Comparison of ENCODE assay signal across 21 cellular contexts in the genomic region with DNA sequence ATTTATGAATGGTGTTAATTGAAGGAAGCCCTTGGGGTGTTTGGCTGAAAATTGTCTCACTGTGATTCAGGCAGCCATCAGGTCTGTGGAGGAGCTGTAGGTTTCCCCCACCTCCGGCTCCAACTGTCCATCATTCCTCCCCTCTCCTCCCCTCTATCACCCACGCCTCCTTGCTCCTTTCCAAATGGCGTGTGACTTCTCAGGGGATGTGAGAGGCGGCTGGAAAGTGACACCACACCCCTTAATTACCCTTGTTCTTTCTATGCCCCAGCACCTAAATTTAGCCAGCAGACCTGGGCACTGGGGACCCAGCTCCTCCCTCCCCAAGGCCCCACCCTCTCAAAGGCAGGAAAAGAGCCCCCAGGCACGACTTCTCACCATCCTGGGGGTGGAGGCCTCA. TPM values are rescaled to one million over a fixed set of nuclear protein-coding genes. Genes with fewer than 3 reads are reported as not detected.
"Had no signal": no experiment of that assay in that cellular context is flagged by ENCODE, and none has a peak within 500 bp of the region (broad histone marks: within the 10 kb centered on the region; RNA-seq: fewer than 3 reads in every experiment).

No MANE protein-coding gene starts in this region.

- H3K27ac ChIP-seq: prostate gland, right atrium auricular region, tibial artery had no signal

- H3K4me3 ChIP-seq: lung, prostate gland, right atrium auricular region, tibial artery had no signal

- H3K4me1 ChIP-seq: prostate gland, right atrium auricular region, tibial artery had no signal

- H3K27me3 ChIP-seq: right atrium auricular region had no signal

- H3K36me3 Mint-ChIP-seq: activated CD8-positive, alpha-beta memory T cell treated with anti-CD3 and anti-CD28 coated beads, Interleukin-2, amount 10 ng/mL, durations not matched to agents 7 days and 5 days; activated naive CD8-positive, alpha-beta T cell treated with anti-CD3 and anti-CD28 coated beads, Interleukin-2, amount 10 ng/mL, durations not matched to agents 7 days and 5 days; brain had no signal

- H3K9me3 ChIP-seq: prostate gland, right atrium auricular region, tibial artery had no signal

- FAIRE-seq: colon, endometrium, frontal cortex, keratinocyte, urothelium cell line had no signal

- H3K27ac Mint-ChIP-seq: activated CD4-positive, alpha-beta memory T cell treated with anti-CD3 and anti-CD28 coated beads, Interleukin-2, amount 10 ng/mL, durations not matched to agents 7 days and 5 days; activated CD8-positive, alpha-beta memory T cell treated with anti-CD3 and anti-CD28 coated beads, Interleukin-2, amount 10 ng/mL, durations not matched to agents 7 days and 5 days; activated naive CD8-positive, alpha-beta T cell treated with anti-CD3 and anti-CD28 coated beads, Interleukin-2, amount 10 ng/mL, durations not matched to agents 7 days and 5 days had no signal

- H3K9me3 Mint-ChIP-seq: activated CD4-positive, alpha-beta memory T cell treated with anti-CD3 and anti-CD28 coated beads, Interleukin-2, amount 10 ng/mL, durations not matched to agents 7 days and 5 days; activated naive CD8-positive, alpha-beta T cell treated with anti-CD3 and anti-CD28 coated beads, Interleukin-2, amount 10 ng/mL, durations not matched to agents 7 days and 5 days had no signal

- DNase-seq: activated CD4-positive, alpha-beta memory T cell treated with anti-CD3 and anti-CD28 coated beads, Interleukin-2, amount 10 ng/mL, durations not matched to agents 7 days and 5 days; activated CD4-positive, alpha-beta T cell treated with anti-CD3 and anti-CD28 coated beads for 4 hours; activated CD8-positive, alpha-beta memory T cell treated with anti-CD3 and anti-CD28 coated beads, Interleukin-2, amount 10 ng/mL, durations not matched to agents 7 days and 5 days; activated naive CD8-positive, alpha-beta T cell treated with anti-CD3 and anti-CD28 coated beads, Interleukin-2, amount 10 ng/mL, durations not matched to agents 7 days and 5 days; caudate nucleus; hypothalamus; midbrain; stimulated activated CD4-positive, alpha-beta T cell treated with anti-CD3 and anti-CD28 coated beads, Interleukin-2, amount 100 ng/mL, for 24 hours; stimulated activated naive CD4-positive, alpha-beta T cell treated with Interleukin-2 at 50 U/mL for 16 hours; tibial artery had no signal

- H3K4me3 Mint-ChIP-seq: activated CD4-positive, alpha-beta memory T cell treated with anti-CD3 and anti-CD28 coated beads, Interleukin-2, amount 10 ng/mL, durations not matched to agents 7 days and 5 days; activated CD8-positive, alpha-beta memory T cell treated with anti-CD3 and anti-CD28 coated beads, Interleukin-2, amount 10 ng/mL, durations not matched to agents 7 days and 5 days; activated naive CD8-positive, alpha-beta T cell treated with anti-CD3 and anti-CD28 coated beads, Interleukin-2, amount 10 ng/mL, durations not matched to agents 7 days and 5 days; brain had no signal

- H3K36me3 ChIP-seq: prostate gland, right atrium auricular region, tibial artery had no signal

- H3K4me1 Mint-ChIP-seq: activated CD4-positive, alpha-beta memory T cell treated with anti-CD3 and anti-CD28 coated beads, Interleukin-2, amount 10 ng/mL, durations not matched to agents 7 days and 5 days; activated CD8-positive, alpha-beta memory T cell treated with anti-CD3 and anti-CD28 coated beads, Interleukin-2, amount 10 ng/mL, durations not matched to agents 7 days and 5 days; activated naive CD8-positive, alpha-beta T cell treated with anti-CD3 and anti-CD28 coated beads, Interleukin-2, amount 10 ng/mL, durations not matched to agents 7 days and 5 days had no signal

- ATAC-seq: activated CD8-positive, alpha-beta memory T cell treated with anti-CD3 and anti-CD28 coated beads, Interleukin-2, amount 10 ng/mL, durations not matched to agents 7 days and 5 days; left lobe of liver had no signal

RNA-seq across cellular contexts. Expression of gene SYT7, which starts 38.1 kb away (rescaled TPM):
- total RNA-seq: activated CD4-positive, alpha-beta memory T cell treated with anti-CD3 and anti-CD28 coated beads, Interleukin-2, amount 10 ng/mL, durations not matched to agents 7 days and 5 days; activated CD8-positive, alpha-beta memory T cell treated with anti-CD3 and anti-CD28 coated beads, Interleukin-2, amount 10 ng/mL, durations not matched to agents 7 days and 5 days; activated naive CD8-positive, alpha-beta T cell treated with anti-CD3 and anti-CD28 coated beads, Interleukin-2, amount 10 ng/mL, durations not matched to agents 7 days and 5 days; T-helper 2 cell treated with Interferon-gamma antibody and Interleukin-4, amounts not matched to agents 100 ng/mL and 5 ng/mL, for 36 hours had no signal
